ENCODE assay signal across 31 cellular contexts in genomic region chr1:3558036-3558726, GRCh38.
"Had no signal": no experiment of that assay in that cellular context is flagged by ENCODE, and none has a peak within 500 bp of the region (broad histone marks: within the 10 kb centered on the region; RNA-seq: fewer than 3 reads in every experiment).

No MANE protein-coding gene starts in this region.

- H2AFZ ChIP-seq: hepatocyte had no signal

- H3K4me2 ChIP-seq: hepatocyte had no signal

- H3K9me3 ChIP-seq: adrenal gland, left ventricle myocardium inferior, mucosa of descending colon, neutrophil, pancreas, prostate gland, sigmoid colon, upper lobe of left lung, vagina had no signal

- H3K36me3 ChIP-seq: adrenal gland, ascending aorta, gastroesophageal sphincter, left ventricle myocardium inferior, neutrophil, pancreas, prostate gland, sigmoid colon, upper lobe of left lung, vagina had no signal

- H3K79me2 ChIP-seq: hepatocyte had no signal

- FAIRE-seq: pancreas, small intestine had no signal

- H3K4me3 ChIP-seq: adrenal gland, ascending aorta, coronary artery, dorsolateral prefrontal cortex, gastroesophageal sphincter, hepatocyte, left ventricle myocardium inferior, lung, mucosa of descending colon, pancreas, prostate gland, sigmoid colon, upper lobe of left lung, vagina had no signal

- ATAC-seq: gastroesophageal sphincter; mucosa of descending colon; natural killer cell treated with Interleukin-12 subunit alpha and Interleukin-12 subunit beta and Interleukin-15 and Interleukin-18, amount 100 ng/mL, for 72 hours; pancreas; stimulated activated effector memory CD8-positive, alpha-beta T cell treated with anti-CD3 and anti-CD28 coated beads, Interleukin-12 subunit alpha, Interleukin-12 subunit beta, amount 100 ng/mL, for 72 hours had no signal

- H3K27me3 ChIP-seq: adrenal gland, ascending aorta, dorsolateral prefrontal cortex, hepatocyte, neutrophil, pancreas, sigmoid colon, upper lobe of left lung, vagina had no signal

- H3K27ac ChIP-seq: adrenal gland, ascending aorta, coronary artery, dorsolateral prefrontal cortex, gastroesophageal sphincter, hepatocyte, left ventricle myocardium inferior, neutrophil, pancreas, prostate gland, sigmoid colon, upper lobe of left lung, vagina had no signal

- DNase-seq: activated CD4-positive, alpha-beta T cell treated with anti-CD3 and anti-CD28 coated beads for 1 hour; activated CD4-positive, alpha-beta T cell treated with anti-CD3 and anti-CD28 coated beads, Interleukin-2, amount 10 ng/mL, durations not matched to agents 7 days and 5 days; activated effector memory CD4-positive, alpha-beta T cell treated with anti-CD3 and anti-CD28 coated beads, Interleukin-2, amount 50 U/mL, for 16 hours; activated naive CD4-positive, alpha-beta T cell treated with anti-CD3 and anti-CD28 coated beads for 36 hours; activated naive CD8-positive, alpha-beta T cell treated with anti-CD3 and anti-CD28 coated beads for 36 hours; activated T-cell treated with anti-CD3 and anti-CD28 coated beads for 4 hours; adrenal gland; dorsolateral prefrontal cortex; effector memory CD4-positive, alpha-beta T cell; erythroblast; islet precursor cell; left ventricle myocardium inferior; mesendoderm; mucosa of descending colon; pancreas; retina; sigmoid colon; small intestine; stimulated activated CD4-positive, alpha-beta T cell treated with anti-CD3 and anti-CD28 coated beads, Interleukin-4, amount 100 ng/mL, for 24 hours; T1000 had no signal

- H3K4me1 ChIP-seq: adrenal gland, left ventricle myocardium inferior, pancreas, upper lobe of left lung had no signal
